11 cellular contexts compared by ENCODE assay signal in genomic region chrX:9784317-9784716, GRCh38. TPM values are rescaled to one million over a fixed set of nuclear protein-coding genes. Genes with fewer than 3 reads are reported as not detected.
A peak's percentile ranks its signal among the peaks of the same experiment; 100 is the strongest.
DNase-seq lines count a peak whose midpoint lies in the region; ATAC-seq, FAIRE-seq and TF ChIP-seq lines count a peak whose summit lies in the region.
"Not testable (repeated sequence)": the region's sequence is repeated elsewhere in the genome, so short reads cannot be mapped to it uniquely, and the experiment has no call there.
"Had no signal": no experiment of that assay in that cellular context is flagged by ENCODE, and none has a peak within 500 bp of the region (broad histone marks: within the 10 kb centered on the region; RNA-seq: fewer than 3 reads in every experiment).

No MANE protein-coding gene starts in this region.

- not testable (repeated sequence) for H3K36me3 Mint-ChIP-seq in GM23338 (ENCODE audit: low read depth); WTC11; brain; nephron (ENCODE audit: low read depth); neural progenitor cell

- peak overlapping the region; percentile 70; the same call in 1 of the 3 replicates for H3K4me3 Mint-ChIP-seq in GM23338
- H3K4me3 Mint-ChIP-seq in WTC11: peak overlapping the region; percentile 60
- H3K4me3 Mint-ChIP-seq in brain: peak overlapping the region in 3 of 5 experiments; percentile 44 to 86 (median 79)
- peak overlapping the region; percentile 52 to 86 (median 83) for H3K4me3 Mint-ChIP-seq in nephron
- H3K4me3 Mint-ChIP-seq in neural progenitor cell: peak overlapping the region; percentile 84

- not testable (repeated sequence) for TF ChIP-seq POLR2A in HepG2 (IDR thresholded peaks at IDR 0.05; ENCODE audit: insufficient read depth in 1 of 2, low read depth in 2 of 2, low read length in 2 of 2); spleen (IDR thresholded peaks at IDR 0.05)

- H3K4me1 ChIP-seq in GM23338 (ENCODE audit: insufficient read depth) (peaks cover 19% of the 10 kb centered on the region), HepG2 (ENCODE audit: insufficient read depth, low read length) (peaks cover 17% of the 10 kb centered on the region), spleen (peaks cover 0 to 16% (median 3%) of the 10 kb centered on the region in 6 donors)
- not testable (repeated sequence) for H3K4me1 ChIP-seq in neural progenitor cell

- not testable (repeated sequence) for H3K4me2 ChIP-seq in GM23338; HepG2 (ENCODE audit: low read depth, low read length); neural progenitor cell

- not testable (repeated sequence) for H3K27ac ChIP-seq in GM23338 (ENCODE audit: low read depth); HepG2 (ENCODE audit: extremely low read length, insufficient read depth, low read length); neural progenitor cell; spleen

- peaks cover 13% of the 10 kb centered on the region; the same call in 1 of the 2 replicates for H3K27me3 ChIP-seq in GM23338 (ENCODE audit: insufficient read depth)
- not testable (repeated sequence) for H3K27me3 ChIP-seq in HepG2 (ENCODE audit: control insufficient read depth in 1 of 2, insufficient read depth in 2 of 2, low read length in 2 of 2); neural progenitor cell
- H3K27me3 ChIP-seq in spleen (replicated peaks in 1 of 7): peaks cover 0 to 47% (median 21%) of the 10 kb centered on the region in 7 donors

- H3K9ac ChIP-seq in HepG2 (ENCODE audit: insufficient read depth, low read depth, low read length); neural progenitor cell: not testable (repeated sequence)

- H3K36me3 ChIP-seq in GM23338 (ENCODE audit: insufficient read depth); HepG2 (replicated peaks in 1 of 2; ENCODE audit: control insufficient read depth in 1 of 2, insufficient read depth in 2 of 2, low read length in 2 of 2); neural progenitor cell; spleen: not testable (repeated sequence)

- intact Hi-C loops in HepG2 (cut with micrococcal nuclease; ENCODE audit: unreplicated experiment); spleen (cut with DNase I; ENCODE audit: low total_unique reads): not testable (repeated sequence)

- H4K20me1 ChIP-seq in GM23338 (replicated peaks; ENCODE audit: insufficient read depth); HepG2 (ENCODE audit: insufficient read depth, low read length): not testable (repeated sequence)
- H4K20me1 ChIP-seq in neural progenitor cell (ENCODE audit: low read depth): peaks cover 16% of the 10 kb centered on the region

- H3K9me2 ChIP-seq in GM23338 (ENCODE audit: insufficient read depth): not testable (repeated sequence)

- not testable (repeated sequence) for TF ChIP-seq RAD21 in HepG2 (CRISPR knock-in tag; IDR thresholded peaks at IDR 0.05)

- peaks cover 15% of the 10 kb centered on the region for H3K4me1 Mint-ChIP-seq in GM23338
- peaks cover 26% of the 10 kb centered on the region for H3K4me1 Mint-ChIP-seq in WTC11
- peaks cover 22% of the 10 kb centered on the region for H3K4me1 Mint-ChIP-seq in brain
- H3K4me1 Mint-ChIP-seq in nephron: peaks cover 21% of the 10 kb centered on the region
- H3K4me1 Mint-ChIP-seq in neural progenitor cell: peaks cover 24% of the 10 kb centered on the region

- FAIRE-seq in HepG2 (lab: Jason Lieb, UNC): not testable (repeated sequence)

- H3K79me2 ChIP-seq in GM23338 (replicated peaks; ENCODE audit: insufficient read depth) (peaks cover 38% of the 10 kb centered on the region), HepG2 (ENCODE audit: insufficient read depth, low read length) (peaks cover 11% of the 10 kb centered on the region), neural progenitor cell (ENCODE audit: low read depth) (peaks cover 48% of the 10 kb centered on the region)

- BruUV-seq in HepG2 (replicated peaks; lab: Mats Ljungman, UMichigan): not testable (repeated sequence)

- in situ Hi-C loops in HepG2 (cut with HindIII; ENCODE audit: extremely low pct_ligation_motif_present, low pct_unique_long_range_greater_than_20kb): not testable (repeated sequence)

- H3K4me3 ChIP-seq in GM23338; HepG2 (replicated peaks in 1 of 3; ENCODE audit: insufficient read depth in 1 of 3, low read depth in 2 of 3, low read length in 3 of 3); neural progenitor cell; spleen: not testable (repeated sequence)

- TF ChIP-seq EP300 in HepG2 (IDR thresholded peaks at IDR 0.05; ENCODE audit: low read depth in 2 of 2, low read length in 2 of 2); HepG2 (CRISPR knock-in tag; IDR thresholded peaks at IDR 0.05; ENCODE audit: borderline replicate concordance): not testable (repeated sequence)

- not testable (repeated sequence) for H2AFZ ChIP-seq in GM23338; HepG2 (ENCODE audit: low read length); neural progenitor cell (replicated peaks)

- H3K9me3 Mint-ChIP-seq in GM23338, WTC11, brain, nephron, neural progenitor cell: not testable (repeated sequence)

- not testable (repeated sequence) for H3F3A ChIP-seq in GM23338 (replicated peaks; ENCODE audit: low read depth); neural progenitor cell (ENCODE audit: low read depth)

- not testable (repeated sequence) for TF ChIP-seq CTCF in GM23338 (conservative IDR thresholded peaks at IDR 0.05; ENCODE audit: low read depth in 2 of 2); WTC11 (IDR thresholded peaks at IDR 0.05); brain (conservative IDR thresholded peaks at IDR 0.05); HepG2 (CRISPR knock-in tag; IDR thresholded peaks at IDR 0.05); nephron (IDR thresholded peaks at IDR 0.05; ENCODE audit: unreplicated experiment in 3 of 3); neural progenitor cell (IDR thresholded peaks at IDR 0.05); spleen (IDR thresholded peaks at IDR 0.05 in 8 of 11, conservative IDR thresholded peaks at IDR 0.05 in 3 of 11)

- CTCF ChIA-PET in WTC11 (lab: Charles Lee): interaction anchor here (1.1 kb wide), 2 partner anchors 16 to 128 kb away, joined by 3 read pairs; no protein-coding TSS in a partner anchor
- CTCF ChIA-PET in HepG2 (lab: Yijun Ruan, JAX; ENCODE audit: low intra/inter-chr PET ratio, low total read pairs): not testable (repeated sequence)

- not testable (repeated sequence) for H3K9me3 ChIP-seq in HepG2 (ENCODE audit: low read length); neural progenitor cell (ENCODE audit: low read depth); spleen

- not testable (repeated sequence) for ATAC-seq in GM23338, WTC11, HepG2

- POLR2A ChIA-PET in WTC11 (lab: Charles Lee): interaction anchor here (0.7 kb wide), 1 partner anchor 36 kb away, joined by 3 read pairs; no protein-coding TSS in a partner anchor
- POLR2A ChIA-PET in HepG2 (lab: Yijun Ruan, JAX): not testable (repeated sequence)

- H3K27me3 Mint-ChIP-seq in GM23338 (ENCODE audit: insufficient read depth, low read depth, poor library complexity): peaks cover 12% of the 10 kb centered on the region
- not testable (repeated sequence) for H3K27me3 Mint-ChIP-seq in WTC11 (ENCODE audit: low read depth); neural progenitor cell (ENCODE audit: insufficient read depth, low read depth)
- peaks cover 41% of the 10 kb centered on the region for H3K27me3 Mint-ChIP-seq in brain
- H3K27me3 Mint-ChIP-seq in nephron (ENCODE audit: low read depth): peaks cover 12% of the 10 kb centered on the region

- DNase-seq in GM23338 (ENCODE audit: low spot score); WTC11 (ENCODE audit: low spot score); HepG2 (ENCODE audit: low spot score); neural progenitor cell (ENCODE audit: low spot score): not testable (repeated sequence)
- peak; percentile 5 for DNase-seq in spleen

- H3K27ac Mint-ChIP-seq in GM23338, WTC11, brain, nephron, neural progenitor cell: not testable (repeated sequence)

- WGBS in HepG2 (ENCODE audit: low lambda C conversion rate): 97% methylated on average over 6 of the region's 8 CpGs
- 89 to 97% (median 96%) methylated on average over 5 to 8 of the region's 8 CpGs for WGBS in spleen, 5 donors

RNA-seq across cellular contexts. Expression of gene SHROOM2, which starts 1.9 kb away (rescaled TPM):
- total RNA-seq in GM23338 (2014; rRNA removed; shearing (Covaris generic)): 15.8 and 16.8 TPM in 2 replicates
- 3.2 and 3.5 TPM in 2 replicates for polyA plus RNA-seq in GM23338 (2016; fragmentation: Nextera tagmentation; extraction: Ambion mirVana)
- total RNA-seq in WTC11 (2021): 12.3 to 14.8 TPM (median 12.3 TPM) in 3 replicates
- 9.0 TPM for polyA plus RNA-seq in brain (ENCODE audit: insufficient read depth, low read depth, low replicate concordance)
- total RNA-seq in HepG2 (2016; rRNA removed; fragmentation: Illumina TruSeq; extraction: Trizol): 1.3 and 1.4 TPM in 2 replicates
- total RNA-seq in HepG2 (2016; cell fraction: cytosol; rRNA removed; fragmentation: Illumina TruSeq; extraction: Trizol; ENCODE audit: low read depth): 0.62 and 0.71 TPM in 2 replicates
- 1.2 and 1.3 TPM in 2 replicates for total RNA-seq in HepG2 (2016; cell fraction: insoluble cytoplasmic fraction; rRNA removed; fragmentation: Illumina TruSeq; extraction: Trizol)
- 0.68 and 0.90 TPM in 2 replicates for total RNA-seq in HepG2 (2016; cell fraction: membrane; rRNA removed; fragmentation: Illumina TruSeq; extraction: Trizol)
- total RNA-seq in HepG2 (2016; cell fraction: nucleus; rRNA removed; fragmentation: Illumina TruSeq; extraction: Trizol): 1.8 and 2.1 TPM in 2 replicates
- polyA plus RNA-seq in HepG2 (2011; rRNA removed): 0.92 and 0.97 TPM in 2 replicates
- polyA plus RNA-seq in HepG2 (2011; cell fraction: cytosol; rRNA removed): 0.56 and 0.71 TPM in 2 replicates
- polyA plus RNA-seq in HepG2 (2011; cell fraction: nucleus; rRNA removed): 2.5 TPM in 2 replicates
- polyA plus RNA-seq in HepG2 (2012): 2.4 and 2.5 TPM in 2 replicates
- 0.08 TPM in 2 replicates for polyA plus RNA-seq in HepG2 (2016; cell fraction: cytosol; fragmentation: Illumina TruSeq; extraction: Trizol; ENCODE audit: low read depth)
- 1.2 and 1.3 TPM in 2 replicates for polyA plus RNA-seq in HepG2 (2016; cell fraction: insoluble cytoplasmic fraction; fragmentation: Illumina TruSeq; extraction: Trizol; ENCODE audit: low read depth)
- polyA plus RNA-seq in HepG2 (2016; cell fraction: membrane; fragmentation: Illumina TruSeq; extraction: Trizol; ENCODE audit: low read depth): 0.15 and 0.20 TPM in 2 replicates
- polyA plus RNA-seq in HepG2 (2016; cell fraction: nucleus; fragmentation: Illumina TruSeq; extraction: Trizol; ENCODE audit: insufficient read depth, low read depth): 1.9 and 2.3 TPM in 2 replicates
- polyA minus RNA-seq in HepG2 (2011; rRNA and poly(A)+ RNA removed; ENCODE audit: low replicate concordance): 2.5 TPM in 1 of 2 replicates, not detected in the other
- polyA minus RNA-seq in HepG2 (2011; cell fraction: cytosol; rRNA and poly(A)+ RNA removed): 1.7 and 1.8 TPM in 2 replicates
- polyA minus RNA-seq in HepG2 (2011; cell fraction: nucleus; rRNA and poly(A)+ RNA removed): 3.1 and 3.2 TPM in 2 replicates
- total RNA-seq in neural progenitor cell (ENCODE audit: low replicate concordance): 9.1 and 11.8 TPM in 2 replicates
- total RNA-seq in spleen: 1 to 10 TPM; 1.5 to 3.7 (median 2.0) TPM
- polyA plus RNA-seq in spleen: under 1 TPM; 0.21 to 0.61 (median 0.22) TPM
- total RNA-seq: CD4-positive, alpha-beta memory T cell; CD8-positive, alpha-beta memory T cell had no signal
- polyA plus RNA-seq: CD14-positive monocyte; CD4-positive, alpha-beta memory T cell; CD4-positive, CD25-positive, alpha-beta regulatory T cell; CD8-positive, alpha-beta memory T cell had no signal

RNA-seq across cellular contexts. Expression of gene GPR143, which starts 18.7 kb away (rescaled TPM):
- 13.0 and 17.2 TPM in 2 replicates for total RNA-seq in GM23338 (2014; rRNA removed; shearing (Covaris generic))
- 7.4 and 9.4 TPM in 2 replicates for polyA plus RNA-seq in GM23338 (2016; fragmentation: Nextera tagmentation; extraction: Ambion mirVana)
- 11.7 to 18.3 TPM (median 14.0 TPM) in 3 replicates for total RNA-seq in WTC11 (2021)
- 5.8 TPM for polyA plus RNA-seq in brain (ENCODE audit: insufficient read depth, low read depth, low replicate concordance)
- 0.60 and 0.89 TPM in 2 replicates for total RNA-seq in HepG2 (2016; rRNA removed; fragmentation: Illumina TruSeq; extraction: Trizol)
- total RNA-seq in HepG2 (2016; cell fraction: cytosol; rRNA removed; fragmentation: Illumina TruSeq; extraction: Trizol; ENCODE audit: low read depth): 0.30 and 0.44 TPM in 2 replicates
- 0.30 and 0.87 TPM in 2 replicates for total RNA-seq in HepG2 (2016; cell fraction: insoluble cytoplasmic fraction; rRNA removed; fragmentation: Illumina TruSeq; extraction: Trizol)
- 0.59 TPM in 2 replicates for total RNA-seq in HepG2 (2016; cell fraction: membrane; rRNA removed; fragmentation: Illumina TruSeq; extraction: Trizol)
- total RNA-seq in HepG2 (2016; cell fraction: nucleus; rRNA removed; fragmentation: Illumina TruSeq; extraction: Trizol): 0.31 and 0.94 TPM in 2 replicates
- 0.30 and 0.57 TPM in 2 replicates for polyA plus RNA-seq in HepG2 (2011; rRNA removed)
- 0.62 and 1.1 TPM in 2 replicates for polyA plus RNA-seq in HepG2 (2011; cell fraction: cytosol; rRNA removed)
- polyA plus RNA-seq in HepG2 (2011; cell fraction: nucleus; rRNA removed): 0.40 and 0.64 TPM in 2 replicates
- polyA plus RNA-seq in HepG2 (2012): 1.3 TPM in 2 replicates
- 0.40 and 0.47 TPM in 2 replicates for polyA plus RNA-seq in HepG2 (2016; cell fraction: cytosol; fragmentation: Illumina TruSeq; extraction: Trizol; ENCODE audit: low read depth)
- 0.40 and 0.85 TPM in 2 replicates for polyA plus RNA-seq in HepG2 (2016; cell fraction: insoluble cytoplasmic fraction; fragmentation: Illumina TruSeq; extraction: Trizol; ENCODE audit: low read depth)
- polyA plus RNA-seq in HepG2 (2016; cell fraction: membrane; fragmentation: Illumina TruSeq; extraction: Trizol; ENCODE audit: low read depth): 0.27 and 0.89 TPM in 2 replicates
- polyA plus RNA-seq in HepG2 (2016; cell fraction: nucleus; fragmentation: Illumina TruSeq; extraction: Trizol; ENCODE audit: insufficient read depth, low read depth): 1.0 TPM in 2 replicates
- 0.09 and 4.3 TPM in 2 replicates for polyA minus RNA-seq in HepG2 (2011; rRNA and poly(A)+ RNA removed; ENCODE audit: low replicate concordance)
- not detected in 2 replicates for polyA minus RNA-seq in HepG2 (2011; cell fraction: cytosol; rRNA and poly(A)+ RNA removed)
- polyA minus RNA-seq in HepG2 (2011; cell fraction: nucleus; rRNA and poly(A)+ RNA removed): 0.87 TPM in 1 of 2 replicates, not detected in the other
- total RNA-seq in neural progenitor cell (ENCODE audit: low replicate concordance): 10.6 and 13.6 TPM in 2 replicates
- total RNA-seq in spleen: not detected
- under 1 TPM in 1 of 3 donors, not detected in 2; 0.17 TPM for polyA plus RNA-seq in spleen
- total RNA-seq: CD4-positive, alpha-beta memory T cell; CD4-positive, CD25-positive, alpha-beta regulatory T cell; CD8-positive, alpha-beta memory T cell had no signal
- polyA plus RNA-seq: CD14-positive monocyte had no signal
